ENCODE assay signal across 1 cellular context in the genomic region with DNA sequence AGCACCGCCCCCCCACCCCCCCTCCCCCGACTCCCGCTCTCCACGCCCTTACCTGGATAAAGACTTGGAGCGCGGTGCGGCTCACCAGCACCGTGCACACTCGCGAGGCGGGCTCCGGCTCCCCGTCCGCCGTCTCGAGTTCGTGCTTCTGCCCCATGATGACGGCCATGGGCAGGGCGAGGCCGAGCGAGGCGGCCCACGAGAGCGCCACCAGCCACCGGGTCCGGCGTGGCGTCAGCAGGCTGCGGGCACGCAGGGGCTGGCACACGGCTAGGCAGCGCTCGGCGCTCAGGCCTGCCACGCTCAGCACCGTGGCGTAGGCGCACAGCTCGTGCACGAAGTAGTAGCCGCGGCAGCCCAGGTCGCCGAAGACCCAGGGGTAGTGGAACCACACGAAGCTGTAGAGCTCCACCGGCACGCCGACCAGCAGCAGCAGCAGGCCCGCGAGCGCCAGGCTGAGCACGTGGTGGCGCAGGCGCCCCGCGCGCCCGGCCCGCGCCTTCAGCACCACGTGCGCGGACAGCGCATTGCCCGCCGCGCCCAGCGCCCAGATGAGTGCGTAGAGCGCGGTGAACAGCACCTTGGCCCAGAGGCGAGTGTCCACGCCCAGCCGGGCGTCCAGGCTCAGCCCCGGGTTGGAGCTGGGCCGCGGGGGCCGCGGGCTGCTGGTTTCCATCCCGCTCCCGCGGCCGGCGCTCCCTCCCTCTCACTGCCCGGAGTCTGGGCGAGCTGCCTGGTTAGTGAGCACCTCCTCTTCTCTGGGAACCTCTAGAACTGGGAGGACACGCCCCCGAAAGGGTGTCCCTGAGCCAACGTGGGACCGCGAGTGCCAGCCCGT.
A peak's percentile ranks its signal among the peaks of the same experiment; 100 is the strongest.
TF ChIP-seq lines count a peak whose summit lies in the region.

A gene with protein sequence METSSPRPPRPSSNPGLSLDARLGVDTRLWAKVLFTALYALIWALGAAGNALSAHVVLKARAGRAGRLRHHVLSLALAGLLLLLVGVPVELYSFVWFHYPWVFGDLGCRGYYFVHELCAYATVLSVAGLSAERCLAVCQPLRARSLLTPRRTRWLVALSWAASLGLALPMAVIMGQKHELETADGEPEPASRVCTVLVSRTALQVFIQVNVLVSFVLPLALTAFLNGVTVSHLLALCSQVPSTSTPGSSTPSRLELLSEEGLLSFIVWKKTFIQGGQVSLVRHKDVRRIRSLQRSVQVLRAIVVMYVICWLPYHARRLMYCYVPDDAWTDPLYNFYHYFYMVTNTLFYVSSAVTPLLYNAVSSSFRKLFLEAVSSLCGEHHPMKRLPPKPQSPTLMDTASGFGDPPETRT (minus strand): TSS at position 742 of the 838 bp plus-strand sequence. CDS start 66 bp downstream, at position 676.

TF ChIP-seq in K562, 482 proteins besides CTCF, POLR2A, EP300 and RAD21 (continued from another document and continues in another):
- TF ChIP-seq RBM17 (IDR thresholded peaks at IDR 0.05; ENCODE audit: borderline replicate concordance, low read depth, low read length) = no peak
- no peak for TF ChIP-seq POLR2G (IDR thresholded peaks at IDR 0.05; ENCODE audit: low read depth, low read length)
- TF ChIP-seq, protein P1, sequence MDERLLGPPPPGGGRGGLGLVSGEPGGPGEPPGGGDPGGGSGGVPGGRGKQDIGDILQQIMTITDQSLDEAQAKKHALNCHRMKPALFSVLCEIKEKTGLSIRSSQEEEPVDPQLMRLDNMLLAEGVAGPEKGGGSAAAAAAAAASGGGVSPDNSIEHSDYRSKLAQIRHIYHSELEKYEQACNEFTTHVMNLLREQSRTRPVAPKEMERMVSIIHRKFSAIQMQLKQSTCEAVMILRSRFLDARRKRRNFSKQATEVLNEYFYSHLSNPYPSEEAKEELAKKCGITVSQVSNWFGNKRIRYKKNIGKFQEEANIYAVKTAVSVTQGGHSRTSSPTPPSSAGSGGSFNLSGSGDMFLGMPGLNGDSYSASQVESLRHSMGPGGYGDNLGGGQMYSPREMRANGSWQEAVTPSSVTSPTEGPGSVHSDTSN (CRISPR knock-in tag; IDR thresholded peaks at IDR 0.05; ENCODE audit: low read depth) = no peak
- TF ChIP-seq, protein P1 (tag; conservative IDR thresholded peaks at IDR 0.05; ENCODE audit: low read depth) = no peak
- no peak for TF ChIP-seq SRSF1 (IDR thresholded peaks at IDR 0.05; ENCODE audit: low read depth, low read length)
- no peak for TF ChIP-seq PTBP1 (IDR thresholded peaks at IDR 0.05; ENCODE audit: low read depth, low read length)
- TF ChIP-seq, protein P2, sequence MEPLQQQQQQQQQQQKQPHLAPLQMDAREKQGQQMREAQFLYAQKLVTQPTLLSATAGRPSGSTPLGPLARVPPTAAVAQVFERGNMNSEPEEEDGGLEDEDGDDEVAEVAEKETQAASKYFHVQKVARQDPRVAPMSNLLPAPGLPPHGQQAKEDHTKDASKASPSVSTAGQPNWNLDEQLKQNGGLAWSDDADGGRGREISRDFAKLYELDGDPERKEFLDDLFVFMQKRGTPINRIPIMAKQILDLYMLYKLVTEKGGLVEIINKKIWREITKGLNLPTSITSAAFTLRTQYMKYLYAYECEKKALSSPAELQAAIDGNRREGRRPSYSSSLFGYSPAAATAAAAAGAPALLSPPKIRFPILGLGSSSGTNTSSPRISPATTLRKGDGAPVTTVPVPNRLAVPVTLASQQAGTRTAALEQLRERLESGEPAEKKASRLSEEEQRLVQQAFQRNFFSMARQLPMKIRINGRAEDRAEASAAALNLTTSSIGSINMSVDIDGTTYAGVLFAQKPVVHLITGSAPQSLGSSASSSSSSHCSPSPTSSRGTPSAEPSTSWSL (CRISPR knock-in tag; IDR thresholded peaks at IDR 0.05; ENCODE audit: borderline replicate concordance) = no peak
- no peak for TF ChIP-seq CAMTA2 (CRISPR knock-in tag; conservative IDR thresholded peaks at IDR 0.05)
- no peak for TF ChIP-seq SAP30 (IDR thresholded peaks at IDR 0.05; ENCODE audit: borderline replicate concordance, insufficient read depth, low read depth, low read length, poor library complexity, severe bottlenecking)
- no peak for TF ChIP-seq CBX3 (IDR thresholded peaks at IDR 0.05; ENCODE audit: borderline replicate concordance in 1 of 2, low read length in 2 of 2)
- no peak for TF ChIP-seq TARDBP (IDR thresholded peaks at IDR 0.05)
- TF ChIP-seq MTF1 (CRISPR knock-in tag; IDR thresholded peaks at IDR 0.05; ENCODE audit: borderline replicate concordance) = no peak
- TF ChIP-seq ZNF224 (CRISPR knock-in tag; IDR thresholded peaks at IDR 0.05) = no peak
- TF ChIP-seq ZNF253 (CRISPR knock-in tag; conservative IDR thresholded peaks at IDR 0.05) = no peak
- TF ChIP-seq, protein P3, sequence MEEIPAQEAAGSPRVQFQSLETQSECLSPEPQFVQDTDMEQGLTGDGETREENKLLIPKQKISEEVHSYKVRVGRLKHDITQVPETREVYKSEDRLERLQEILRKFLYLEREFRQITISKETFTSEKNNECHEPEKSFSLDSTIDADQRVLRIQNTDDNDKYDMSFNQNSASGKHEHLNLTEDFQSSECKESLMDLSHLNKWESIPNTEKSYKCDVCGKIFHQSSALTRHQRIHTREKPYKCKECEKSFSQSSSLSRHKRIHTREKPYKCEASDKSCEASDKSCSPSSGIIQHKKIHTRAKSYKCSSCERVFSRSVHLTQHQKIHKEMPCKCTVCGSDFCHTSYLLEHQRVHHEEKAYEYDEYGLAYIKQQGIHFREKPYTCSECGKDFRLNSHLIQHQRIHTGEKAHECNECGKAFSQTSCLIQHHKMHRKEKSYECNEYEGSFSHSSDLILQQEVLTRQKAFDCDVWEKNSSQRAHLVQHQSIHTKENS (CRISPR knock-in tag; IDR thresholded peaks at IDR 0.05) = no peak
- TF ChIP-seq, protein P4, sequence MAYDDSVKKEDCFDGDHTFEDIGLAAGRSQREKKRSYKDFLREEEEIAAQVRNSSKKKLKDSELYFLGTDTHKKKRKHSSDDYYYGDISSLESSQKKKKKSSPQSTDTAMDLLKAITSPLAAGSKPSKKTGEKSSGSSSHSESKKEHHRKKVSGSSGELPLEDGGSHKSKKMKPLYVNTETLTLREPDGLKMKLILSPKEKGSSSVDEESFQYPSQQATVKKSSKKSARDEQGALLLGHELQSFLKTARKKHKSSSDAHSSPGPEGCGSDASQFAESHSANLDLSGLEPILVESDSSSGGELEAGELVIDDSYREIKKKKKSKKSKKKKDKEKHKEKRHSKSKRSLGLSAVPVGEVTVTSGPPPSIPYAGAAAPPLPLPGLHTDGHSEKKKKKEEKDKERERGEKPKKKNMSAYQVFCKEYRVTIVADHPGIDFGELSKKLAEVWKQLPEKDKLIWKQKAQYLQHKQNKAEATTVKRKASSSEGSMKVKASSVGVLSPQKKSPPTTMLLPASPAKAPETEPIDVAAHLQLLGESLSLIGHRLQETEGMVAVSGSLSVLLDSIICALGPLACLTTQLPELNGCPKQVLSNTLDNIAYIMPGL (CRISPR knock-in tag; IDR thresholded peaks at IDR 0.05) = no peak
- no peak for TF ChIP-seq ZNF785 (CRISPR knock-in tag; IDR thresholded peaks at IDR 0.05)
- TF ChIP-seq BACH1 (tag; IDR thresholded peaks at IDR 0.05) = no peak
- peak in 1 of 2 experiments; percentile 25; a peak in 1 of 4 replicates for TF ChIP-seq NRF1 (conservative IDR thresholded peaks at IDR 0.05 in 1 of 2, IDR thresholded peaks at IDR 0.05 in 1 of 2)
- TF ChIP-seq CSDE1 (IDR thresholded peaks at IDR 0.05) = no peak
- TF ChIP-seq RBM34 (IDR thresholded peaks at IDR 0.05; ENCODE audit: borderline replicate concordance, insufficient read depth, low read length) = no peak
- no peak for TF ChIP-seq CHD4 (IDR thresholded peaks at IDR 0.05; ENCODE audit: insufficient read depth, insufficient replicate concordance, low read depth, low read length, poor library complexity, severe bottlenecking)
- TF ChIP-seq, protein P5, sequence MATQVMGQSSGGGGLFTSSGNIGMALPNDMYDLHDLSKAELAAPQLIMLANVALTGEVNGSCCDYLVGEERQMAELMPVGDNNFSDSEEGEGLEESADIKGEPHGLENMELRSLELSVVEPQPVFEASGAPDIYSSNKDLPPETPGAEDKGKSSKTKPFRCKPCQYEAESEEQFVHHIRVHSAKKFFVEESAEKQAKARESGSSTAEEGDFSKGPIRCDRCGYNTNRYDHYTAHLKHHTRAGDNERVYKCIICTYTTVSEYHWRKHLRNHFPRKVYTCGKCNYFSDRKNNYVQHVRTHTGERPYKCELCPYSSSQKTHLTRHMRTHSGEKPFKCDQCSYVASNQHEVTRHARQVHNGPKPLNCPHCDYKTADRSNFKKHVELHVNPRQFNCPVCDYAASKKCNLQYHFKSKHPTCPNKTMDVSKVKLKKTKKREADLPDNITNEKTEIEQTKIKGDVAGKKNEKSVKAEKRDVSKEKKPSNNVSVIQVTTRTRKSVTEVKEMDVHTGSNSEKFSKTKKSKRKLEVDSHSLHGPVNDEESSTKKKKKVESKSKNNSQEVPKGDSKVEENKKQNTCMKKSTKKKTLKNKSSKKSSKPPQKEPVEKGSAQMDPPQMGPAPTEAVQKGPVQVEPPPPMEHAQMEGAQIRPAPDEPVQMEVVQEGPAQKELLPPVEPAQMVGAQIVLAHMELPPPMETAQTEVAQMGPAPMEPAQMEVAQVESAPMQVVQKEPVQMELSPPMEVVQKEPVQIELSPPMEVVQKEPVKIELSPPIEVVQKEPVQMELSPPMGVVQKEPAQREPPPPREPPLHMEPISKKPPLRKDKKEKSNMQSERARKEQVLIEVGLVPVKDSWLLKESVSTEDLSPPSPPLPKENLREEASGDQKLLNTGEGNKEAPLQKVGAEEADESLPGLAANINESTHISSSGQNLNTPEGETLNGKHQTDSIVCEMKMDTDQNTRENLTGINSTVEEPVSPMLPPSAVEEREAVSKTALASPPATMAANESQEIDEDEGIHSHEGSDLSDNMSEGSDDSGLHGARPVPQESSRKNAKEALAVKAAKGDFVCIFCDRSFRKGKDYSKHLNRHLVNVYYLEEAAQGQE (CRISPR knock-in tag; IDR thresholded peaks at IDR 0.05; ENCODE audit: low read depth) = peak; percentile 93
- TF ChIP-seq FOXP1 (CRISPR knock-in tag; IDR thresholded peaks at IDR 0.05) = 0 out of 2 replicates have a peak, but pooled peaks have one; percentile 53
- TF ChIP-seq SP2 (IDR thresholded peaks at IDR 0.05; ENCODE audit: extremely low read depth, low read depth, low read length, poor library complexity, severe bottlenecking) = no peak
- TF ChIP-seq SAFB (IDR thresholded peaks at IDR 0.05; ENCODE audit: borderline replicate concordance, low read depth, low read length) = no peak
- TF ChIP-seq TEAD1 (CRISPR knock-in tag; IDR thresholded peaks at IDR 0.05) = no peak
- TF ChIP-seq ZNF707 (CRISPR knock-in tag; conservative IDR thresholded peaks at IDR 0.05) = no peak
- TF ChIP-seq STAG1 (CRISPR knock-in tag; IDR thresholded peaks at IDR 0.05; ENCODE audit: borderline replicate concordance) = no peak
- TF ChIP-seq POLR3G (IDR thresholded peaks at IDR 0.05; ENCODE audit: extremely low read depth, insufficient read length, insufficient replicate concordance) = no peak
- no peak for TF ChIP-seq ZKSCAN3 (CRISPR knock-in tag; IDR thresholded peaks at IDR 0.05)
- TF ChIP-seq, protein P6, sequence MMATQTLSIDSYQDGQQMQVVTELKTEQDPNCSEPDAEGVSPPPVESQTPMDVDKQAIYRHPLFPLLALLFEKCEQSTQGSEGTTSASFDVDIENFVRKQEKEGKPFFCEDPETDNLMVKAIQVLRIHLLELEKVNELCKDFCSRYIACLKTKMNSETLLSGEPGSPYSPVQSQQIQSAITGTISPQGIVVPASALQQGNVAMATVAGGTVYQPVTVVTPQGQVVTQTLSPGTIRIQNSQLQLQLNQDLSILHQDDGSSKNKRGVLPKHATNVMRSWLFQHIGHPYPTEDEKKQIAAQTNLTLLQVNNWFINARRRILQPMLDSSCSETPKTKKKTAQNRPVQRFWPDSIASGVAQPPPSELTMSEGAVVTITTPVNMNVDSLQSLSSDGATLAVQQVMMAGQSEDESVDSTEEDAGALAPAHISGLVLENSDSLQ (IDR thresholded peaks at IDR 0.05) = no peak
- TF ChIP-seq, protein P7, sequence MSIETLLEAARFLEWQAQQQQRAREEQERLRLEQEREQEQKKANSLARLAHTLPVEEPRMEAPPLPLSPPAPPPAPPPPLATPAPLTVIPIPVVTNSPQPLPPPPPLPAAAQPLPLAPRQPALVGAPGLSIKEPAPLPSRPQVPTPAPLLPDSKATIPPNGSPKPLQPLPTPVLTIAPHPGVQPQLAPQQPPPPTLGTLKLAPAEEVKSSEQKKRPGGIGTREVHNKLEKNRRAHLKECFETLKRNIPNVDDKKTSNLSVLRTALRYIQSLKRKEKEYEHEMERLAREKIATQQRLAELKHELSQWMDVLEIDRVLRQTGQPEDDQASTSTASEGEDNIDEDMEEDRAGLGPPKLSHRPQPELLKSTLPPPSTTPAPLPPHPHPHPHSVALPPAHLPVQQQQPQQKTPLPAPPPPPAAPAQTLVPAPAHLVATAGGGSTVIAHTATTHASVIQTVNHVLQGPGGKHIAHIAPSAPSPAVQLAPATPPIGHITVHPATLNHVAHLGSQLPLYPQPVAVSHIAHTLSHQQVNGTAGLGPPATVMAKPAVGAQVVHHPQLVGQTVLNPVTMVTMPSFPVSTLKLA (conservative IDR thresholded peaks at IDR 0.05) = peak in 1 of 2 experiments; percentile 46; a peak in 2 of 4 replicates
- TF ChIP-seq, protein P8, sequence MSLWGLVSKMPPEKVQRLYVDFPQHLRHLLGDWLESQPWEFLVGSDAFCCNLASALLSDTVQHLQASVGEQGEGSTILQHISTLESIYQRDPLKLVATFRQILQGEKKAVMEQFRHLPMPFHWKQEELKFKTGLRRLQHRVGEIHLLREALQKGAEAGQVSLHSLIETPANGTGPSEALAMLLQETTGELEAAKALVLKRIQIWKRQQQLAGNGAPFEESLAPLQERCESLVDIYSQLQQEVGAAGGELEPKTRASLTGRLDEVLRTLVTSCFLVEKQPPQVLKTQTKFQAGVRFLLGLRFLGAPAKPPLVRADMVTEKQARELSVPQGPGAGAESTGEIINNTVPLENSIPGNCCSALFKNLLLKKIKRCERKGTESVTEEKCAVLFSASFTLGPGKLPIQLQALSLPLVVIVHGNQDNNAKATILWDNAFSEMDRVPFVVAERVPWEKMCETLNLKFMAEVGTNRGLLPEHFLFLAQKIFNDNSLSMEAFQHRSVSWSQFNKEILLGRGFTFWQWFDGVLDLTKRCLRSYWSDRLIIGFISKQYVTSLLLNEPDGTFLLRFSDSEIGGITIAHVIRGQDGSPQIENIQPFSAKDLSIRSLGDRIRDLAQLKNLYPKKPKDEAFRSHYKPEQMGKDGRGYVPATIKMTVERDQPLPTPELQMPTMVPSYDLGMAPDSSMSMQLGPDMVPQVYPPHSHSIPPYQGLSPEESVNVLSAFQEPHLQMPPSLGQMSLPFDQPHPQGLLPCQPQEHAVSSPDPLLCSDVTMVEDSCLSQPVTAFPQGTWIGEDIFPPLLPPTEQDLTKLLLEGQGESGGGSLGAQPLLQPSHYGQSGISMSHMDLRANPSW (CRISPR knock-in tag; IDR thresholded peaks at IDR 0.05) = no peak
- TF ChIP-seq SMAD4 (CRISPR knock-in tag; conservative IDR thresholded peaks at IDR 0.05) = no peak
- no peak for TF ChIP-seq ZNF24 (IDR thresholded peaks at IDR 0.05)
- TF ChIP-seq, protein P9, sequence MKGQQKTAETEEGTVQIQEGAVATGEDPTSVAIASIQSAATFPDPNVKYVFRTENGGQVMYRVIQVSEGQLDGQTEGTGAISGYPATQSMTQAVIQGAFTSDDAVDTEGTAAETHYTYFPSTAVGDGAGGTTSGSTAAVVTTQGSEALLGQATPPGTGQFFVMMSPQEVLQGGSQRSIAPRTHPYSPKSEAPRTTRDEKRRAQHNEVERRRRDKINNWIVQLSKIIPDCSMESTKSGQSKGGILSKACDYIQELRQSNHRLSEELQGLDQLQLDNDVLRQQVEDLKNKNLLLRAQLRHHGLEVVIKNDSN (CRISPR knock-in tag; IDR thresholded peaks at IDR 0.05) = no peak
- no peak for TF ChIP-seq L3MBTL2 (IDR thresholded peaks at IDR 0.05)
